In the genomic region with DNA sequence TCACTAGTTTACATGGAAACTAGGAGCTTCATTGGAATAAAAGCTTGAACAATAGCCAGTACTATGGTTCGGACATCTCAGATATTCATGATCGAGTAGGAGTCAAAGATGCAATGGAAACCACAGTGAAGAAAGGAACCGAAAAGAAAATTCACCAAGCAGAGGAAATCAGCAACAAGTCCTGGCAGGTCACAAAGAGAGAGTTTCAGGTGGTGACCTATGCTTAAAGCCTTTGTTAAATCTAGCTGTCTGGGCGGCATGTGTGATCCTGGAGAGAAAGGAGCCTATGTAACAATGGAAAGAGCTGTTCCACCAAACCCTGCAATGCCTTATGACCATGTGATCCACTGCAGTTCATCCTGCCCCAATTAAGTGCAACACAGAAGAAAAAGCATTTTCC, we compare ENCODE assay signal across 16 cellular contexts.
DNase-seq lines count a peak whose midpoint lies in the region; ATAC-seq, FAIRE-seq and TF ChIP-seq lines count a peak whose summit lies in the region.
"Had no signal": no experiment of that assay in that cellular context is flagged by ENCODE, and none has a peak within 500 bp of the region (broad histone marks: within the 10 kb centered on the region; RNA-seq: fewer than 3 reads in every experiment).

No MANE protein-coding gene starts in this region.

- ATAC-seq in GM18861 (IDR thresholded peaks at IDR 0.05; ENCODE audit: unreplicated experiment) = peak; percentile 50
- ATAC-seq in GM21528 (IDR thresholded peaks at IDR 0.05; ENCODE audit: low FRiP score, unreplicated experiment) = peak; percentile 46
- ATAC-seq in HG03108 (IDR thresholded peaks at IDR 0.05; ENCODE audit: unreplicated experiment) = peak; percentile 47
- ATAC-seq: left lobe of liver, WTC11 had no signal

- H3K27me3 ChIP-seq in bronchial epithelial cell (ENCODE audit: control insufficient read depth, insufficient read depth, low read length) = no peaks in the 10 kb centered on the region
- H3K27me3 ChIP-seq: ascending aorta had no signal

- FAIRE-seq in bronchial epithelial cell (lab: Jason Lieb, UNC) = peak; percentile 79

- H3K36me3 ChIP-seq in bronchial epithelial cell (ENCODE audit: control insufficient read depth, insufficient read depth, low read length) = no peaks in the 10 kb centered on the region
- H3K36me3 ChIP-seq: ascending aorta had no signal

- DNase-seq in bronchial epithelial cell (ENCODE audit: low read depth) = peak; percentile 47
- DNase-seq in activated CD4-positive, alpha-beta T cell treated with anti-CD3 and anti-CD28 coated beads, Interleukin-2, amount 50 U/mL, for 1 hour = no peak
- no peak for DNase-seq in NCI-H1694 treated with DMSO at 0.1 percent for 48 hours (lab: John Stamatoyannopoulos, UW)
- no peak for DNase-seq in SW 1271 (lab: John Stamatoyannopoulos, UW)
- DNase-seq in NCI-H226 = no peak
- DNase-seq: CD4-positive, alpha-beta memory T cell; effector CD8-positive, alpha-beta T cell; head of caudate nucleus; nucleus accumbens; SHP77 treated with DMSO at 0.1 percent for 48 hours had no signal

- H3K4me3 ChIP-seq in bronchial epithelial cell (ENCODE audit: low read depth, low read length) = no peak overlapping the region
- H3K4me3 ChIP-seq: ascending aorta had no signal

- TF ChIP-seq CTCF in bronchial epithelial cell (IDR thresholded peaks at IDR 0.05; ENCODE audit: insufficient read depth, low read length, severe bottlenecking) = no peak
